ENCODE assay signal across 9 cellular contexts in genomic region chr17:78890111-78890897, GRCh38. TPM values are rescaled to one million over a fixed set of nuclear protein-coding genes. Genes with fewer than 3 reads are reported as not detected.
DNase-seq lines count a peak whose midpoint lies in the region; ATAC-seq and TF ChIP-seq lines count a peak whose summit lies in the region.
"Had no signal": no experiment of that assay in that cellular context is flagged by ENCODE, and none has a peak within 500 bp of the region (broad histone marks: within the 10 kb centered on the region; RNA-seq: fewer than 3 reads in every experiment).

No MANE protein-coding gene starts in this region.

- H3K27ac Mint-ChIP-seq in activated CD4-positive, alpha-beta T cell treated with anti-CD3 and anti-CD28 coated beads for 36 hours = peak overlapping the region; percentile 75

- ATAC-seq in GM18868 (IDR thresholded peaks at IDR 0.05; ENCODE audit: unreplicated experiment) = peak; percentile 37
- ATAC-seq in activated CD4-positive, alpha-beta T cell treated with anti-CD3 and anti-CD28 coated beads for 36 hours = peak; percentile 84
- peak; percentile 19 for ATAC-seq in esophagus mucosa
- no peak for ATAC-seq in HG02571 (IDR thresholded peaks at IDR 0.05; ENCODE audit: unreplicated experiment)

- H3K4me3 ChIP-seq in foreskin fibroblast (ENCODE audit: low read depth in 1 of 2, low read length in 2 of 2) = no peak overlapping the region

- CTCF ChIA-PET in activated CD4-positive, alpha-beta T cell treated with anti-CD3 and anti-CD28 coated beads for 36 hours (lab: Charles Lee) = interaction anchor here (0.6 to 1.3 kb wide), 5 partner anchors 8 to 182 kb away, joined by 3 to 6 read pairs (median 4); no protein-coding TSS in a partner anchor

- H3K27me3 Mint-ChIP-seq in activated CD4-positive, alpha-beta T cell treated with anti-CD3 and anti-CD28 coated beads for 36 hours = no peaks in the 10 kb centered on the region

- intact Hi-C loops in activated CD4-positive, alpha-beta T cell treated with anti-CD3 and anti-CD28 coated beads for 36 hours (cut with DNase I, micrococcal nuclease) = no loop called here

- no peak overlapping the region for H3K4me3 Mint-ChIP-seq in activated CD4-positive, alpha-beta T cell treated with anti-CD3 and anti-CD28 coated beads for 36 hours
- H3K4me3 Mint-ChIP-seq: neural crest cell had no signal

- DNase-seq in activated CD4-positive, alpha-beta T cell treated with anti-CD3 and anti-CD28 coated beads for 36 hours = peak; percentile 79
- DNase-seq in stimulated activated CD4-positive, alpha-beta T cell treated with anti-CD3 and anti-CD28 coated beads, Interleukin-12 subunit alpha, Interleukin-12 subunit beta, amount 100 ng/mL, for 48 hours (ENCODE audit: low read depth in 2 of 3, low spot score in 1 of 3) = peak; percentile 13 to 34 (median 32)
- DNase-seq in putamen (ENCODE audit: low spot score) (no peak), foreskin fibroblast (no peak), NCI-H1048 (lab: John Stamatoyannopoulos, UW) (no peak)

- no peak for TF ChIP-seq CTCF in foreskin fibroblast (IDR thresholded peaks at IDR 0.05; ENCODE audit: low read depth, low read length)

- H3K9me3 Mint-ChIP-seq in activated CD4-positive, alpha-beta T cell treated with anti-CD3 and anti-CD28 coated beads for 36 hours (ENCODE audit: low read depth) = no peaks in the 10 kb centered on the region
- H3K9me3 Mint-ChIP-seq: neural crest cell had no signal

- POLR2A ChIA-PET in activated CD4-positive, alpha-beta T cell treated with anti-CD3 and anti-CD28 coated beads for 36 hours (lab: Charles Lee) = interaction anchor here (0.7 kb wide), 1 partner anchor 224 kb away, joined by 3 read pairs; no protein-coding TSS in a partner anchor

- H3K4me1 Mint-ChIP-seq in activated CD4-positive, alpha-beta T cell treated with anti-CD3 and anti-CD28 coated beads for 36 hours = peaks cover 35% of the 10 kb centered on the region

- no peaks in the 10 kb centered on the region for H3K36me3 Mint-ChIP-seq in activated CD4-positive, alpha-beta T cell treated with anti-CD3 and anti-CD28 coated beads for 36 hours (ENCODE audit: low read depth)

RNA-seq across cellular contexts. Expression of gene CEP295NL, which starts 12.7 kb away (rescaled TPM):
- not detected for total RNA-seq in activated CD4-positive, alpha-beta T cell treated with anti-CD3 and anti-CD28 coated beads for 36 hours
- total RNA-seq in esophagus mucosa = 1.7 TPM

RNA-seq across cellular contexts. Expression of gene TIMP2, which starts 34.9 kb away (rescaled TPM):
- 1 to 10 TPM; 1.6 to 1.9 TPM for total RNA-seq in activated CD4-positive, alpha-beta T cell treated with anti-CD3 and anti-CD28 coated beads for 36 hours
- total RNA-seq in esophagus mucosa = 16.1 TPM

RNA-seq across cellular contexts. Expression of gene USP36, which starts 49.7 kb away (rescaled TPM):
- total RNA-seq in activated CD4-positive, alpha-beta T cell treated with anti-CD3 and anti-CD28 coated beads for 36 hours = 10 to 100 TPM; 90.1 to 92.5 TPM
- 26.4 TPM for total RNA-seq in esophagus mucosa

Comparison
In these comparisons a context has a peak if more than half of its experiments do, and no peak if none do; other contexts are left out.
1. DNase-seq: peak in activated CD4-positive, alpha-beta T cell treated with anti-CD3 and anti-CD28 coated beads for 36 hours (single experiment) and stimulated activated CD4-positive, alpha-beta T cell treated with anti-CD3 and anti-CD28 coated beads, Interleukin-12 subunit alpha, Interleukin-12 subunit beta, amount 100 ng/mL, for 48 hours (3 of 3); none in putamen (single experiment), foreskin fibroblast (0 of 2) and NCI-H1048 (single experiment).